In the genomic region with DNA sequence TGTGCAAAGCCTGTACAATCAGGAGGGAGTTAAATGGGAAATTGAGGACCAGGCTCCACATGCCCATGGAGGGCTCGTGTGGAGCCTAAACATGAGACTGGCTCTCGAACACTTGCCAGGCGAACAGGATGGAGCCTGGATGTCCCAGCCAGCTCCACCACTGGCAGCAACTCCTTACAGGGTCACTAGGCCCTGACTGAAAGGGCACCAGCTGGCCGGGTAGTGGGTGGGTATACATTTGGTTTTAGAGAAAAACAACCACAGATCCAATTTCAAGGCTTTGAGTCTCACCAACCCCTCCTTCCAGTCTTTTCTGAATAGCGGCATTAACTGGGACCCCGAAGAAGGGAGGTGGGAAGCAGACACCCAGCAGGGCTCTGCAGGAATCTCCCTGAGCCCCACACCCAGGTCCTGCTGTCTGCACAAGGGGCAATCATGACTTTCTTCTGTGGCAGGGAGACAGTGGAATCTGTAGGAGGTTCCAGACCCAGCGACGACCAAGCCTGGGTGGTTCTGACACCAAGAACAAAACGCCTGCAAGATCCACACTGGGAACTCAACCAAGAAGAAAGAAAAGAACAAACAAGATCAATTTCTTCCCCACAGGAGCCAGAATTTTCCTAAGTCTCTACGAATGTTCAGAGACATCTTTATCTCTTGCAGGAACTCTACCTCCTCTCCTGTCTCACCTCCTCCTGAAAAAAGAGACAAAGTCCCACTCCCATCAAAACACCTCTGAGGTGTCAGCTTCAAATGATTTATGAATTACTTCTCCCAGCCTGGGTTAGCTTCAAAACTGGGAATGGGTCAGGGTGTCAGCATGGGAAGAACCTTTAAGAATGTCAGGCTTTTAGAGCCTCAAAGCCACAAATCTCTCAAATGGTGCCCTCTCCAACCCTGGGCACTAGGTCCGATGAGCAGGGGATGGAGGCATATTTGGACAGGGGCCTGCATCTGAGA, we compare ENCODE assay signal across 1 cellular context.
TF ChIP-seq lines count a peak whose summit lies in the region.

No MANE protein-coding gene starts in this region.

TF ChIP-seq in K562, 482 proteins besides CTCF, POLR2A, EP300 and RAD21 (continued from another document):
- TF ChIP-seq, protein P1, sequence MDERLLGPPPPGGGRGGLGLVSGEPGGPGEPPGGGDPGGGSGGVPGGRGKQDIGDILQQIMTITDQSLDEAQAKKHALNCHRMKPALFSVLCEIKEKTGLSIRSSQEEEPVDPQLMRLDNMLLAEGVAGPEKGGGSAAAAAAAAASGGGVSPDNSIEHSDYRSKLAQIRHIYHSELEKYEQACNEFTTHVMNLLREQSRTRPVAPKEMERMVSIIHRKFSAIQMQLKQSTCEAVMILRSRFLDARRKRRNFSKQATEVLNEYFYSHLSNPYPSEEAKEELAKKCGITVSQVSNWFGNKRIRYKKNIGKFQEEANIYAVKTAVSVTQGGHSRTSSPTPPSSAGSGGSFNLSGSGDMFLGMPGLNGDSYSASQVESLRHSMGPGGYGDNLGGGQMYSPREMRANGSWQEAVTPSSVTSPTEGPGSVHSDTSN (CRISPR knock-in tag; IDR thresholded peaks at IDR 0.05; ENCODE audit: low read depth): no peak
- TF ChIP-seq, protein P1 (tag; conservative IDR thresholded peaks at IDR 0.05; ENCODE audit: low read depth): peak; percentile 29; the same call in 1 of the 2 replicates
- TF ChIP-seq SRSF3 (IDR thresholded peaks at IDR 0.05; ENCODE audit: insufficient read depth, low read length): no peak
- peak; percentile 74 for TF ChIP-seq PKNOX1 (IDR thresholded peaks at IDR 0.05)
- TF ChIP-seq MEIS2 (IDR thresholded peaks at IDR 0.05; ENCODE audit: partially characterized antibody): peak; percentile 26
